Comparison of ENCODE assay signal across 1 cellular context in genomic region chr13:26480246-26480855, GRCh38.
TF ChIP-seq lines count a peak whose summit lies in the region.

No MANE protein-coding gene starts in this region.

TF ChIP-seq in SK-N-SH, 30 proteins besides CTCF, POLR2A, EP300 and RAD21 (continued from another document):
- TF ChIP-seq IRF3 (IDR thresholded peaks at IDR 0.05; ENCODE audit: low read depth, low read length) (no peak), MAX (IDR thresholded peaks at IDR 0.05; ENCODE audit: low read depth) (no peak), MXI1 (IDR thresholded peaks at IDR 0.05; ENCODE audit: low read depth, low read length) (no peak), TCF12 (IDR thresholded peaks at IDR 0.05) (no peak)
TF ChIP-seq in SK-N-SH: peak in this region for 0.
